8 cellular contexts compared by ENCODE assay signal in the genomic region with DNA sequence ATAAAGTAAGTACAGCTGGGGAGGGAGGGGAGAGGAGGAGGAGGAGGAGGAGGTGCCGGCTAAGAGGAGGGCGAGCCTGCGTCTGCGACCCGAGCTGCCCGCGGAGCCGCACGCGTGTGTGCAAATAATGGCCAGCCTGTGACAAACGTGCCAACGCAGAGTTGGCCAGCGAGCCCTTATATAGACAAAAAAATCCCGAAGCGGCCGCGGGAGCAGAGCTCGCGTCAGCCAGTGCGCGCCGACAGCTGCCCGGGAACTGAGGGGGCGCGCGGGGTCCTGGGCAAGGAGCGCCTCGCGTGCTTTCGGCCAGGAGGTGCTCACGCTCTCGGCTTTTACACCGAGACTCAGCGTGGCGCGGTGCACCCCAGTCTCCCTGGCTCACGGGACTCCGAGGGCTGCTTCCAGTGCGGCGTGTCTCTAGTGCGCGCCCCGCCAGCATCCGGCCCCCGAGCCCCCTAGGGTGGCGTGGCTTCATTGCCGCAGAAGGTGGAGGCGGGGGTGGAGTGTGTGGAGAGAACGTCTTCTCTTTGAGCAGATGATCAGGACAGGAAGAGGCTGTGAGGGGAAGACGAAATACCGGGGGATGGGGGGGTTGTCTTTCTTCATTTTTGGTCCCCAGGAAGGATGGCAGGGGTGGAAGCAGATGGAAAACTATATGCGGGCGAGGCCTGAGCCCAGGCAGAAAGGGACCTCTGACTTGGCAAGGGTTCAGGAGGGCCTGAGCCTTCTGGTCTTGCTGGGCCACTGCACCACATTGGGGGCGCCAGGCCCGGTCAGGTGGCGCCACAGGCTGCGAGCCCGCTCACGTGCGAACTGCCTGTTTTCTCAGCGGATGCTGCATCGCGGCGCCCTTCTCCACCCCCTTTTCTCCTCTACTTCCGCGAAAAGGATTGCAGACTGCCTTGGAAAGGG. TPM values are rescaled to one million over a fixed set of nuclear protein-coding genes. Genes with fewer than 3 reads are reported as not detected.
DNase-seq lines count a peak whose midpoint lies in the region; ATAC-seq and TF ChIP-seq lines count a peak whose summit lies in the region.

No MANE protein-coding gene starts in this region.

- H3K27me3 ChIP-seq in BE2C (no peaks in the 10 kb centered on the region), endodermal cell (ENCODE audit: control insufficient read depth, insufficient read depth, low read length, poor library complexity, severe bottlenecking) (peaks cover 28% of the 10 kb centered on the region)

- TF ChIP-seq CTCF in BE2C (IDR thresholded peaks at IDR 0.05; ENCODE audit: low read depth, low read length) (no peak; the same call in none of the 2 replicates), endodermal cell (conservative IDR thresholded peaks at IDR 0.05) (no peak), mesothelial cell of epicardium (IDR thresholded peaks at IDR 0.05; ENCODE audit: unreplicated experiment) (no peak)

- H3K9me3 Mint-ChIP-seq in endodermal cell (no peaks in the 10 kb centered on the region), mesothelial cell of epicardium (no peaks in the 10 kb centered on the region)

- WGBS in endodermal cell (ENCODE audit: insufficient coverage in 1 of 2, insufficient read length in 1 of 2), 2 experiments: 2 to 4% methylated on average over 18 to 66 of the region's 66 CpGs

- H3K9ac ChIP-seq in endodermal cell (ENCODE audit: extremely low read depth, low read length, poor library complexity, severe bottlenecking): peak overlapping the region; percentile 7

- ATAC-seq in GM19328 (IDR thresholded peaks at IDR 0.05; ENCODE audit: unreplicated experiment) (peak; percentile 42), HG03460 (IDR thresholded peaks at IDR 0.05; ENCODE audit: unreplicated experiment) (peak; percentile 46)

- H3K4me3 ChIP-seq in BE2C (ENCODE audit: low read depth, low read length) (peak overlapping the region; percentile 59), endodermal cell (ENCODE audit: low read length) (peak overlapping the region; percentile 90)

- peak overlapping the region; percentile 27 for H3K27ac ChIP-seq in endodermal cell (ENCODE audit: low read depth, low read length)

- peak; percentile 90 for DNase-seq in BE2C
- DNase-seq in NCI-H774 (lab: John Stamatoyannopoulos, UW): peak; percentile 90
- peak; percentile 51 to 70 (median 61) for DNase-seq in activated CD8-positive, alpha-beta memory T cell treated with anti-CD3 and anti-CD28 coated beads for 48 hours (ENCODE audit: low read depth in 2 of 3, low spot score in 2 of 3)
- peak; percentile 92 for DNase-seq in endodermal cell
- peak; percentile 30 to 79 for DNase-seq in mesothelial cell of epicardium (ENCODE audit: low spot score in 2 of 2, unreplicated experiment in 2 of 2)
- peak; percentile 69 to 81 for DNase-seq in stimulated activated CD8-positive, alpha-beta memory T cell treated with anti-CD3 and anti-CD28 coated beads, Interleukin-15, amount 100 ng/mL, for 4 hours (ENCODE audit: low read depth in 2 of 2)

- H3K36me3 Mint-ChIP-seq in endodermal cell (ENCODE audit: low read depth): no peaks in the 10 kb centered on the region
- H3K36me3 Mint-ChIP-seq in mesothelial cell of epicardium: no peaks in the 10 kb centered on the region

- H3K4me1 Mint-ChIP-seq in endodermal cell (peaks cover 3% of the 10 kb centered on the region), mesothelial cell of epicardium (peaks cover 26% of the 10 kb centered on the region)

- H3K36me3 ChIP-seq in BE2C (no peaks in the 10 kb centered on the region), endodermal cell (ENCODE audit: control insufficient read depth, insufficient read depth, low read length) (no peaks in the 10 kb centered on the region)

- H3K27me3 Mint-ChIP-seq in endodermal cell (ENCODE audit: insufficient read depth): peaks cover 27% of the 10 kb centered on the region
- peaks cover 15% of the 10 kb centered on the region for H3K27me3 Mint-ChIP-seq in mesothelial cell of epicardium (ENCODE audit: low read depth)

- H3K4me1 ChIP-seq in BE2C (no peaks in the 10 kb centered on the region), endodermal cell (ENCODE audit: control insufficient read depth, insufficient read depth, low read length) (no peaks in the 10 kb centered on the region)

- no peaks in the 10 kb centered on the region for H3K9me3 ChIP-seq in BE2C
- H3K9me3 ChIP-seq in endodermal cell (ENCODE audit: control insufficient read depth, low read length): no peaks in the 10 kb centered on the region

- H3K27ac Mint-ChIP-seq in endodermal cell: peak overlapping the region; percentile 56
- peak overlapping the region; percentile 96 for H3K27ac Mint-ChIP-seq in mesothelial cell of epicardium

- peak overlapping the region; percentile 72 for H3K4me3 Mint-ChIP-seq in endodermal cell
- H3K4me3 Mint-ChIP-seq in mesothelial cell of epicardium: peak overlapping the region; percentile 87

RNA-seq across cellular contexts. Expression of a gene that starts 0.7 kb away (rescaled TPM):
- 1.7 TPM for polyA plus RNA-seq in BE2C (2012; ENCODE audit: insufficient read depth, insufficient read length, low read depth)
- total RNA-seq in endodermal cell: 1 to 10 TPM; 2.2 to 3.6 TPM
- polyA plus RNA-seq in endodermal cell (2013, experiment 1 of 2): 1.4 TPM
- polyA plus RNA-seq in endodermal cell (2013, experiment 2 of 2): 1.2 TPM
- total RNA-seq in mesothelial cell of epicardium: 4.3 to 5.9 TPM (median 4.4 TPM) in 3 replicates

Comparison
In these comparisons a context has a peak if more than half of its experiments do, and no peak if none do; other contexts are left out.
1. Peak in every context shown above with its lines: DNase-seq, ATAC-seq, H3K4me3 ChIP-seq and H3K27ac ChIP-seq.